In the genomic region with DNA sequence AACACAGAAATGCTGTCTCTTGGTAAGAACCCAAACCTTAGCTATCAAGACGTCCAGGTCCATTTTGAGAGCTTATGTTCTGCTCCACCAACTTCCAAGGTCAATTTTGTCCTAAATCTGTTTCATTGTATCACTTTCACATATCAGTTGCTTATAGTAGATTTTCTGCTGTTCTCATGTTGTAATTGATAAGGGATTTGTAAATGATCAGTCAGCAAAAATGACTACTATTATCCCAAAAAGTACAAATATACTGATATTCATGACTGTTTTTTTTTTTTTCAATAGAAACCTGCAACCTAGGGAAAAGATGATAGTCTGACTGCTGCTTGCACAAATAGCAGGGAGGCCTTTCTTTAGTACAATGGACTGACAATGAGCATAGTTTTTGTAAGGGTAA, we compare ENCODE assay signal across 27 cellular contexts.
"Had no signal": no experiment of that assay in that cellular context is flagged by ENCODE, and none has a peak within 500 bp of the region (broad histone marks: within the 10 kb centered on the region; RNA-seq: fewer than 3 reads in every experiment).

No MANE protein-coding gene starts in this region.

- H3K36me3 ChIP-seq: transverse colon, uterus had no signal

- H3K4me3 ChIP-seq: stomach, suprapubic skin, testis, thoracic aorta, thyroid gland, tibial artery, tibial nerve, transverse colon, upper lobe of left lung, upper lobe of right lung, uterus, vagina had no signal

- H3K9me3 ChIP-seq: stomach, suprapubic skin, testis, thoracic aorta, thyroid gland, tibial artery, tibial nerve, transverse colon, upper lobe of left lung, upper lobe of right lung, uterus, vagina had no signal

- ATAC-seq: stimulated activated effector memory CD8-positive, alpha-beta T cell treated with anti-CD3 and anti-CD28 coated beads, Interleukin-12 subunit alpha, Interleukin-12 subunit beta, amount 100 ng/mL, for 72 hours; stimulated activated memory B cell treated with anti-CD40 and anti-IgM and Interleukin-4, amounts not matched to agents 10 μg/mL and 1 μg/mL and 100 μg/mL, for 72 hours; stimulated activated naive B cell treated with anti-CD40 and anti-IgM and Interleukin-4, amounts not matched to agents 10 μg/mL and 1 μg/mL and 100 μg/mL, for 72 hours; stimulated activated naive CD8-positive, alpha-beta T cell treated with anti-CD3 and anti-CD28 coated beads, Interleukin-15, amount 100 ng/mL, for 72 hours; stimulated activated naive CD8-positive, alpha-beta T cell treated with anti-CD3 and anti-CD28 coated beads, Interleukin-15, Interleukin-2, amounts not matched to agents 100 U/mL and 50 U/mL, for 24 hours; upper lobe of right lung had no signal

- H3K27me3 ChIP-seq: stomach, suprapubic skin, testis, thyroid gland, tibial artery, tibial nerve, transverse colon, upper lobe of left lung, upper lobe of right lung, uterus, vagina had no signal

- FAIRE-seq: urothelium cell line had no signal

- DNase-seq: stimulated activated CD4-positive, alpha-beta T cell treated with anti-CD3 and anti-CD28 coated beads, Interleukin-2, amount 100 ng/mL, for 48 hours; stimulated activated CD4-positive, alpha-beta T cell treated with anti-CD3 and anti-CD28 coated beads, Interleukin-4, amount 100 ng/mL, for 1 hour; stimulated activated CD4-positive, alpha-beta T cell treated with anti-CD3 and anti-CD28 coated beads, Interleukin-4, amount 100 ng/mL, for 24 hours; stimulated activated CD4-positive, alpha-beta T cell treated with anti-CD3 and anti-CD28 coated beads, Interleukin-4, amount 100 ng/mL, for 4 hours; stimulated activated CD8-positive, alpha-beta memory T cell treated with anti-CD3 and anti-CD28 coated beads, Interleukin-4, amount 100 ng/mL, for 48 hours; stimulated activated naive B cell treated with anti-CD40 and anti-IgM and Interleukin-4, amounts not matched to agents 10 μg/mL and 1 μg/mL and 100 μg/mL, for 72 hours; stimulated activated naive CD4-positive, alpha-beta T cell; stimulated activated naive CD4-positive, alpha-beta T cell treated with Interleukin-2 at 50 U/mL for 16 hours; stimulated activated naive CD8-positive, alpha-beta T cell treated with anti-CD3 and anti-CD28 coated beads, Interleukin-15, amount 100 ng/mL, for 72 hours; stimulated activated naive CD8-positive, alpha-beta T cell treated with anti-CD3 and anti-CD28 coated beads, Interleukin-15, Interleukin-2, amounts not matched to agents 100 U/mL and 50 U/mL, for 24 hours; stomach; substantia nigra; testis; thyroid gland; tibial artery; transverse colon; trophoblast cell; upper lobe of left lung; upper lobe of right lung; uterus had no signal

- H3K27ac ChIP-seq: stomach, suprapubic skin, testis, thoracic aorta, thyroid gland, tibial artery, tibial nerve, upper lobe of left lung, upper lobe of right lung, uterus, vagina had no signal

- H3K4me1 ChIP-seq: stomach, suprapubic skin, tibial artery, tibial nerve, upper lobe of left lung, upper lobe of right lung, uterus, vagina had no signal
